Comparison of ENCODE assay signal across 20 cellular contexts in genomic region chr2:132642415-132642814, GRCh38. TPM values are rescaled to one million over a fixed set of nuclear protein-coding genes. Genes with fewer than 3 reads are reported as not detected.
A peak's percentile ranks its signal among the peaks of the same experiment; 100 is the strongest.
DNase-seq lines count a peak whose midpoint lies in the region; ATAC-seq and TF ChIP-seq lines count a peak whose summit lies in the region.
"Had no signal": no experiment of that assay in that cellular context is flagged by ENCODE, and none has a peak within 500 bp of the region (broad histone marks: within the 10 kb centered on the region; RNA-seq: fewer than 3 reads in every experiment).

No MANE protein-coding gene starts in this region.

- H2AK5ac ChIP-seq in mesendoderm (ENCODE audit: low read length), result no peak overlapping the region

- no peak overlapping the region for H2BK5ac ChIP-seq in mesendoderm (ENCODE audit: low read length)

- no peaks in the 10 kb centered on the region for H3K9me3 ChIP-seq in suprapubic skin
- H3K9me3 ChIP-seq: BE2C had no signal

- no peaks in the 10 kb centered on the region for H3K79me2 ChIP-seq in mesendoderm (ENCODE audit: control insufficient read depth, insufficient read depth, low read length)

- no CpG with 5 or more reads among the region's 2 CpGs for WGBS in mesendoderm (ENCODE audit: extremely low coverage, insufficient coverage, low lambda C conversion rate)
- WGBS in suprapubic skin, result 84% methylated on average over 2 of the region's 2 CpGs

- TF ChIP-seq CTCF in GM10266 (IDR thresholded peaks at IDR 0.05; ENCODE audit: control insufficient read depth, insufficient read depth, low read depth, missing control alignments), result no peak
- TF ChIP-seq CTCF in suprapubic skin (IDR thresholded peaks at IDR 0.05), result no peak

- ATAC-seq in left lobe of liver, result peak; percentile 79

- no peak overlapping the region for H3K56ac ChIP-seq in mesendoderm (ENCODE audit: low read length)

- peak; percentile 33 for DNase-seq in HuH-7.5 (ENCODE audit: low spot score)
- DNase-seq in left lobe of liver (ENCODE audit: low spot score), result peak; percentile 57
- peak; percentile 32 for DNase-seq in mesendoderm
- no peak for DNase-seq in GM10266 (ENCODE audit: extremely low spot score)
- DNase-seq in suprapubic skin (ENCODE audit: low spot score in 2 of 2), result no peak
- DNase-seq in globus pallidus (ENCODE audit: low spot score), result no peak
- DNase-seq: ACHN; BE2C; C1 segment of cervical spinal cord; CD4-positive, CD25-positive, alpha-beta regulatory T cell; CD8-positive, alpha-beta memory T cell; COR-L47; DMS 273 treated with DMSO at 0.1 percent for 48 hours; DMS53; DND-41; EL; GM23248; HCEC 1CT had no signal

- TF ChIP-seq POLR2A in suprapubic skin (IDR thresholded peaks at IDR 0.05), result no peak

- no peak overlapping the region for H3K4me2 ChIP-seq in mesendoderm (ENCODE audit: low read length)

- no peak overlapping the region for H3K23ac ChIP-seq in mesendoderm (ENCODE audit: low read length)

- H3K18ac ChIP-seq in mesendoderm (ENCODE audit: low read length), result no peak overlapping the region

- H2BK120ac ChIP-seq in mesendoderm (ENCODE audit: low read depth, low read length), result no peak overlapping the region

- H3K4me3 ChIP-seq in mesendoderm (ENCODE audit: low read length), result no peak overlapping the region
- H3K4me3 ChIP-seq in suprapubic skin, result no peak overlapping the region
- H3K4me3 ChIP-seq: GM23248 had no signal

- H3K4me1 ChIP-seq in mesendoderm (ENCODE audit: control insufficient read depth, low read depth, low read length), result peaks cover 2% of the 10 kb centered on the region
- H3K4me1 ChIP-seq in suprapubic skin, result no peaks in the 10 kb centered on the region
- H3K4me1 ChIP-seq: BE2C had no signal

- H4K5ac ChIP-seq in mesendoderm (ENCODE audit: low read length), result no peak overlapping the region

- no peak overlapping the region for H4K8ac ChIP-seq in mesendoderm (ENCODE audit: low read depth, low read length)

- H3K27ac ChIP-seq in mesendoderm (ENCODE audit: low read depth, low read length) (no peak overlapping the region), suprapubic skin (no peak overlapping the region)
- H3K27ac ChIP-seq: GM23248, HL-60 had no signal

- TF ChIP-seq EP300 in suprapubic skin (IDR thresholded peaks at IDR 0.05), result no peak

- H2BK15ac ChIP-seq in mesendoderm (replicated peaks; ENCODE audit: low read depth), result no peak overlapping the region

- no peaks in the 10 kb centered on the region for H3K79me1 ChIP-seq in mesendoderm (ENCODE audit: low read length)

- no peak overlapping the region for H3K9ac ChIP-seq in mesendoderm (ENCODE audit: low read length)
- H3K9ac ChIP-seq: GM23248 had no signal

- H3K4ac ChIP-seq in mesendoderm (ENCODE audit: low read depth, low read length), result no peak overlapping the region

- H3K27me3 ChIP-seq in mesendoderm (ENCODE audit: insufficient read depth, low read length, poor library complexity) (no peaks in the 10 kb centered on the region), suprapubic skin (peaks cover 2% of the 10 kb centered on the region)
- H3K27me3 ChIP-seq: BE2C had no signal

- H3K36me3 ChIP-seq in mesendoderm (ENCODE audit: control insufficient read depth, insufficient read depth, low read length) (no peaks in the 10 kb centered on the region), suprapubic skin (no peaks in the 10 kb centered on the region)
- H3K36me3 ChIP-seq: BE2C had no signal

RNA-seq across cellular contexts. Expression of gene LYPD1, which starts 27.6 kb away (rescaled TPM):
- total RNA-seq in left lobe of liver (0.40 TPM), suprapubic skin (under 1 TPM in 1 of 4 donors, not detected in 3; 0.34 TPM)
- 19.4 TPM for polyA plus RNA-seq in mesendoderm (2013, experiment 1 of 2)
- polyA plus RNA-seq in mesendoderm (2013, experiment 2 of 2), result 20.3 TPM
- total RNA-seq: CD4-positive, CD25-positive, alpha-beta regulatory T cell; CD8-positive, alpha-beta memory T cell; G401 had no signal
- polyA plus RNA-seq: CD4-positive, CD25-positive, alpha-beta regulatory T cell; CD8-positive, alpha-beta memory T cell had no signal

Comparison
In these comparisons a context has a peak if more than half of its experiments do, and no peak if none do; other contexts are left out.
1. DNase-seq: peak in HuH-7.5 (single experiment), left lobe of liver (single experiment) and mesendoderm (single experiment); none in GM10266 (single experiment), suprapubic skin (0 of 2) and globus pallidus (single experiment).